ENCODE assay signal across 1 cellular context in the genomic region with DNA sequence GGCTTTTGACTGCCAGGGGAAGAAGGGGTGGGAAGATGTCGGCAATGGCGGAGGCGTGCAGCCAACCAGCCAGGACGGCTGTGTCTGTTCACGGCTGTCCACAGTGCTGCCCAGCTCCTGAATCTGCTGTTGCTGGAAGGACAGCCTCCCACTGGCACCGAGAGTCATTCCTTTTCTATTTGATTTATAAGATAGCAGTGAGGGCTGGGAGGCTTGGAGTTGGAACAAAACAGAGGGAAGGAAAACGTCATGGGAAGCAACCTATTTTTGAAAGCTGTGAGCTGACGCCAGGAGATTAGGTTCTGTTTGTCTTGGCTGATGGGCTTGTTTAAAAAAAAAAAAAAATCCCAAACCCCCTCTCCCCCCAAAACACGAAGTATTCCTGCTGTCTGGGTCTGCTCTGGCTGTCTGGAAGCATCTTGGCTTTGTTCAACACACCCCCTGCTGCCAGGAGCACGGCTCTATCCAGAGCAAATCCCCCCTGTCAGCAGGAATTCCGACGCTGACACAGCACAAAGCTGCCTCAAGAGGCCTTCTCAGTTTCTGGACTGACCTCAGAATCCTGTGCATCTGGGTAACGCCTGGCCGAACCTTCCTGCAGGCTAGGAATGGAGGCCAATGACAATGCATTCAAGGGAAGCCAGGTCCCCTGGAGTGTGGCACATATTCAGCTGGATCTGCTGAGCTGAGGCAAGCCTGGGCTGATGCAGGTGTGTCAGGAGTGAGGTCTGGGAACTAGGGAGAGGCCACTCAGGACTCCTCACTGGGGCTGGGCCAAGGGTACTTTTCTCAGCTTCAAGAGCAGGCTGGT.
TF ChIP-seq lines count a peak whose summit lies in the region.

No MANE protein-coding gene starts in this region.

TF ChIP-seq in SK-N-SH treated with all-trans-retinoic acid at 6 μM for 48 hours, 23 proteins besides CTCF, POLR2A, EP300 and RAD21 (continued from another document):
- TF ChIP-seq BACH2 (CRISPR knock-in tag; IDR thresholded peaks at IDR 0.05; ENCODE audit: borderline replicate concordance) (peak; percentile 64; the same call in 1 of the 2 replicates), CREB5 (CRISPR knock-in tag; IDR thresholded peaks at IDR 0.05; ENCODE audit: low read depth) (peak; percentile 49; the same call in 1 of the 2 replicates), PPARA (CRISPR knock-in tag; IDR thresholded peaks at IDR 0.05; ENCODE audit: borderline replicate concordance) (no peak), ZNF8 (CRISPR knock-in tag; IDR thresholded peaks at IDR 0.05) (no peak), RARB (CRISPR knock-in tag; IDR thresholded peaks at IDR 0.05) (no peak), POU6F1 (CRISPR knock-in tag; IDR thresholded peaks at IDR 0.05; ENCODE audit: borderline replicate concordance, low read depth) (no peak), ESRRG (CRISPR knock-in tag; IDR thresholded peaks at IDR 0.05) (no peak), ZNF565 (CRISPR knock-in tag; conservative IDR thresholded peaks at IDR 0.05; ENCODE audit: low read depth) (no peak), SNAI2 (CRISPR knock-in tag; IDR thresholded peaks at IDR 0.05) (peak; percentile 23; the same call in 1 of the 2 replicates), ZFP30 (CRISPR knock-in tag; IDR thresholded peaks at IDR 0.05) (no peak), ARNTL (CRISPR knock-in tag; IDR thresholded peaks at IDR 0.05; ENCODE audit: borderline replicate concordance, low read depth) (no peak), ZFP3 (CRISPR knock-in tag; IDR thresholded peaks at IDR 0.05) (no peak; the same call in 1 of the 2 replicates), TOX (CRISPR knock-in tag; IDR thresholded peaks at IDR 0.05; ENCODE audit: borderline replicate concordance) (no peak), OSR1 (CRISPR knock-in tag; IDR thresholded peaks at IDR 0.05) (no peak)
TF ChIP-seq in SK-N-SH treated with all-trans-retinoic acid at 6 μM for 48 hours: peak in this region for 9.
